In genomic region chr17:65546579-65546978, GRCh38 we compare ENCODE assay signal across 1 cellular context.
TF ChIP-seq lines count a peak whose summit lies in the region.

No MANE protein-coding gene starts in this region.

TF ChIP-seq in H1, 55 proteins besides CTCF, POLR2A, EP300 and RAD21:
- TF ChIP-seq MAX (IDR thresholded peaks at IDR 0.05): no peak
- TF ChIP-seq SRF (IDR thresholded peaks at IDR 0.05; ENCODE audit: low read depth, low read length): no peak
- no peak for TF ChIP-seq KDM4A (IDR thresholded peaks at IDR 0.05; ENCODE audit: low read depth, low read length, severe bottlenecking)
- TF ChIP-seq MAFK (IDR thresholded peaks at IDR 0.05; ENCODE audit: low read depth, low read length): no peak
- TF ChIP-seq JUN (IDR thresholded peaks at IDR 0.05; ENCODE audit: low read depth, low read length): no peak
- no peak for TF ChIP-seq RXRA (IDR thresholded peaks at IDR 0.05; ENCODE audit: insufficient read depth, low read depth, low read length)
- no peak for TF ChIP-seq SIRT6 (IDR thresholded peaks at IDR 0.05; ENCODE audit: low read length)
- no peak for TF ChIP-seq CBX5 (IDR thresholded peaks at IDR 0.05; ENCODE audit: low read depth, low read length)
- no peak for TF ChIP-seq CREB1 (IDR thresholded peaks at IDR 0.05)
- TF ChIP-seq RNF2 (IDR thresholded peaks at IDR 0.05; ENCODE audit: borderline replicate concordance, low read depth, low read length, missing control alignments, poor library complexity, severe bottlenecking): no peak
- TF ChIP-seq ATF3 (IDR thresholded peaks at IDR 0.05; ENCODE audit: insufficient read depth, low read depth, low read length): no peak
- TF ChIP-seq POLR2AphosphoS5 (IDR thresholded peaks at IDR 0.05; ENCODE audit: low read depth, low read length): no peak
- TF ChIP-seq CHD7 (IDR thresholded peaks at IDR 0.05; ENCODE audit: insufficient replicate concordance, low read length): no peak
- no peak for TF ChIP-seq CEBPB (IDR thresholded peaks at IDR 0.05; ENCODE audit: low read depth, low read length)
- no peak for TF ChIP-seq RBBP5 (IDR thresholded peaks at IDR 0.05; ENCODE audit: borderline replicate concordance, low read depth, low read length)
- TF ChIP-seq TAF7 (optimal IDR thresholded peaks at IDR 0.05; ENCODE audit: borderline replicate concordance, low read depth, low read length): no peak
- TF ChIP-seq SP2 (IDR thresholded peaks at IDR 0.05; ENCODE audit: low read length): no peak
- TF ChIP-seq HDAC6 (IDR thresholded peaks at IDR 0.05; ENCODE audit: low read depth, low read length): no peak
- no peak for TF ChIP-seq GABPA (IDR thresholded peaks at IDR 0.05; ENCODE audit: borderline replicate concordance, insufficient read depth, low read length)
- no peak for TF ChIP-seq BACH1 (IDR thresholded peaks at IDR 0.05; ENCODE audit: low read length)
TF ChIP-seq in H1: peak in this region for 0.
